24 cellular contexts compared by ENCODE assay signal in the genomic region with DNA sequence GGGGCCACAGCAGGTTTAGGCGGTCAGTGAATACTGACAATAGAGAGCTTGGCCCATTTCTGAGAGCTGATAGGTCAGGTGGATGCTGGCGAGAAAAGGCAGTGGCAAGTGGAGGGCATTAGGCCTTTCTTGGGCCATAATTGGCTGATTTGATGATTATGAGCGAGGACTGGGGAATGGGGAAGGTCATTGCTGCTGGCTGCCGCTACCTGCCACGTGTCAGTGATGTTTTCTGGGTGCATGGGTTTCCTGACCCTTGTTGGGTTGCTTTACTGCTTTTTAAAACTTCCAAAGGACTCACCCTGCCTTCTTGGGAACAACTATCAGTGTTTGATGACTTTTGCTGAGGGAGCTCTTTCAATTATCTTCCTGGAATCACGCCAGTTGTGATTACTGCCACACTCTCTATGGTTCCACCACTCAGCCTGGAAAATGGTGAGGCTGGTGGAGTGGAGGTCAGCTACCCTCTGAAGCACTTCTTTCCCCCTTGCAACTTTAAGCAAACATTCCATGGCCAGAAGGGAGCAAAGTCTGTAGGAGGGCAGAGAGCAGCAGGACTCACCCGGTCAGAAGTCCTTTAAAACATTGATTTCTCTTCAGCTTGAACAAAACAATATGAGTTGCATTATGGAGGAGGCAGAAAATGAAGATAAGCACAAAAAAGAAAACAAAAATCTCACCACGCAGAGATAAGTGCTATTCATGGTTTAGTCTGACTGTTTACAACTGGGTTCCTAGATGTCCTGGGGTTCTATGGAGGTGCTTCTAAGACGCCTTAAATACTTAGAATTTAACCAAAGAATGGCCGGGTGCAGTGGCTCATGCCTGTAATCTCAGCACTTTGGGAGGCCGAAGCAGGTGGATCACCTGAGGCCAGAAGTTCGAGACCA. TPM values are rescaled to one million over a fixed set of nuclear protein-coding genes. Genes with fewer than 3 reads are reported as not detected.
DNase-seq lines count a peak whose midpoint lies in the region; ATAC-seq, FAIRE-seq and TF ChIP-seq lines count a peak whose summit lies in the region.
"Had no signal": no experiment of that assay in that cellular context is flagged by ENCODE, and none has a peak within 500 bp of the region (broad histone marks: within the 10 kb centered on the region; RNA-seq: fewer than 3 reads in every experiment).

No MANE protein-coding gene starts in this region.

- H3K27me3 Mint-ChIP-seq in progenitor cell of endocrine pancreas: no peaks in the 10 kb centered on the region

- TF ChIP-seq RAD21 in H1 (IDR thresholded peaks at IDR 0.05 in 1 of 2, conservative IDR thresholded peaks at IDR 0.05 in 1 of 2; ENCODE audit: low read depth in 2 of 2, low read length in 2 of 2): no peak
- TF ChIP-seq RAD21 in liver (IDR thresholded peaks at IDR 0.05): peak; percentile 55 to 73

- H3K79me1 ChIP-seq in H1 (ENCODE audit: low read depth, low read length): no peaks in the 10 kb centered on the region

- H2AFZ ChIP-seq in H1 (ENCODE audit: low read length): peak overlapping the region; percentile 75; the same call in 1 of the 2 replicates

- H3K36me3 ChIP-seq in H1 (ENCODE audit: control insufficient read depth in 2 of 4, insufficient read depth in 4 of 4, low read length in 3 of 4) (no peaks in the 10 kb centered on the region), liver (ENCODE audit: control insufficient read depth in 4 of 4, insufficient read depth in 3 of 4, low read depth in 1 of 4, low read length in 3 of 4) (no peaks in the 10 kb centered on the region), colonic mucosa (no peaks in the 10 kb centered on the region)
- H3K36me3 ChIP-seq: Peyer's patch had no signal

- H3K9me3 Mint-ChIP-seq in progenitor cell of endocrine pancreas (ENCODE audit: low read depth): no peaks in the 10 kb centered on the region
- H3K9me3 Mint-ChIP-seq: HFFc6 had no signal

- no peak for TF ChIP-seq POLR2A in H1 (IDR thresholded peaks at IDR 0.05; ENCODE audit: control extremely low read depth in 1 of 2, low read depth in 2 of 2, low read length in 2 of 2)

- H3K4me2 ChIP-seq in H1 (ENCODE audit: insufficient read depth in 1 of 2, low read depth in 2 of 2, low read length in 2 of 2): no peak overlapping the region

- H3K27ac Mint-ChIP-seq in progenitor cell of endocrine pancreas: peak overlapping the region; percentile 92
- H3K27ac Mint-ChIP-seq: HFFc6 had no signal

- H3K14ac ChIP-seq in H1 (ENCODE audit: insufficient read length): no peak overlapping the region

- H3K23me2 ChIP-seq in H1 (ENCODE audit: low read depth, low read length): no peaks in the 10 kb centered on the region

- peaks cover 21% of the 10 kb centered on the region for H3K4me1 Mint-ChIP-seq in progenitor cell of endocrine pancreas (ENCODE audit: low read depth)

- CTCF ChIA-PET in H1 (lab: Charles Lee; ENCODE audit: partially characterized antibody): interaction anchor here (0.7 to 3.6 kb wide), 10 partner anchors 9 to 264 kb away, joined by 3 to 17 read pairs (median 4); a partner anchor contains a TSS

- H3K27ac ChIP-seq in H1 (ENCODE audit: low read depth, low read length): no peak overlapping the region
- H3K27ac ChIP-seq in liver (ENCODE audit: low read depth in 1 of 2, low read length in 2 of 2): peak overlapping the region; percentile 56 to 64
- no peak overlapping the region for H3K27ac ChIP-seq in colonic mucosa
- H3K27ac ChIP-seq: Peyer's patch had no signal

- H3K27me3 ChIP-seq in H1 (replicated peaks in 1 of 4; ENCODE audit: control insufficient read depth in 3 of 4, extremely low read depth in 1 of 4, insufficient read depth in 3 of 4, low read length in 3 of 4): no peaks in the 10 kb centered on the region
- H3K27me3 ChIP-seq in liver (ENCODE audit: control insufficient read depth in 4 of 4, insufficient read depth in 4 of 4, low read length in 3 of 4): no peaks in the 10 kb centered on the region
- H3K27me3 ChIP-seq in colonic mucosa: no peaks in the 10 kb centered on the region
- H3K27me3 ChIP-seq: Peyer's patch had no signal

- H3K23ac ChIP-seq in H1 (ENCODE audit: insufficient read length): no peak overlapping the region

- TF ChIP-seq CTCF in H1 (IDR thresholded peaks at IDR 0.05; ENCODE audit: control extremely low read depth in 1 of 3, insufficient read depth in 1 of 3, low read depth in 1 of 3, low read length in 3 of 3) (no peak), liver (IDR thresholded peaks at IDR 0.05; ENCODE audit: low read depth, low read length, missing input control) (peak; percentile 2), progenitor cell of endocrine pancreas (IDR thresholded peaks at IDR 0.05; ENCODE audit: unreplicated experiment) (no peak), colonic mucosa (IDR thresholded peaks at IDR 0.05) (no peak), GM13977 (IDR thresholded peaks at IDR 0.05; ENCODE audit: extremely low read depth, insufficient read depth, missing control alignments) (no peak)

- no peaks in the 10 kb centered on the region for H3K79me2 ChIP-seq in H1 (ENCODE audit: control insufficient read depth in 1 of 2, insufficient read depth in 2 of 2, low read length in 2 of 2)

- no peak overlapping the region for H2BK20ac ChIP-seq in H1 (ENCODE audit: low read length)

- H2BK15ac ChIP-seq in H1 (ENCODE audit: low read length): no peak overlapping the region

- DNase-seq in HuH-7 (ENCODE audit: low spot score): peak; percentile 52
- DNase-seq in H1 (ENCODE audit: low read depth in 1 of 2, low spot score in 2 of 2): no peak
- no peak for DNase-seq in progenitor cell of endocrine pancreas (ENCODE audit: low spot score, unreplicated experiment)
- no peak for DNase-seq in colonic mucosa
- DNase-seq in GM13977 (ENCODE audit: low spot score): no peak
- DNase-seq: AML-193; COR-L47; DMS153; GF-D8; HFFc6; NCI-H1417; NCI-H187; NCI-H2107; NCI-H526; NK-92 treated with Interleukin-12 subunit alpha and Interleukin-12 subunit beta, amount 100 ng/mL, for 24 hours; Peyer's patch; SW 1271; T-helper 2 cell had no signal

- H3K9me3 ChIP-seq in H1 (ENCODE audit: insufficient read depth in 2 of 2, low read depth in 1 of 2, low read length in 1 of 2): no peaks in the 10 kb centered on the region
- no peaks in the 10 kb centered on the region for H3K9me3 ChIP-seq in liver (ENCODE audit: control insufficient read depth in 4 of 4, low read length in 3 of 4)
- no peaks in the 10 kb centered on the region for H3K9me3 ChIP-seq in colonic mucosa
- H3K9me3 ChIP-seq: Peyer's patch had no signal

- no peak overlapping the region for H4K91ac ChIP-seq in H1 (replicated peaks; ENCODE audit: insufficient read length, low read length)

- ATAC-seq in GM19023 (IDR thresholded peaks at IDR 0.05; ENCODE audit: unreplicated experiment): no peak
- ATAC-seq: K562, Right ventricle myocardium inferior had no signal

- no peak overlapping the region for H2BK5ac ChIP-seq in H1 (ENCODE audit: low read depth, low read length)

- H4K8ac ChIP-seq in H1 (ENCODE audit: extremely low read depth, insufficient read depth, low read length): no peak overlapping the region

- intact Hi-C loops in colonic mucosa (cut with DNase I): no loop called here

- no peak overlapping the region for H3K4ac ChIP-seq in H1 (replicated peaks; ENCODE audit: insufficient read length, low read depth, low read length)

- H3K56ac ChIP-seq in H1 (replicated peaks; ENCODE audit: insufficient read length, low read depth, low read length): no peak overlapping the region

- no peaks in the 10 kb centered on the region for H4K20me1 ChIP-seq in H1 (replicated peaks in 1 of 2; ENCODE audit: control insufficient read depth in 1 of 2, insufficient read depth in 2 of 2, low read length in 2 of 2)

- H2BK12ac ChIP-seq in H1 (ENCODE audit: low read depth, low read length): no peak overlapping the region

- no peak for TF ChIP-seq EP300 in H1 (IDR thresholded peaks at IDR 0.05; ENCODE audit: borderline replicate concordance in 1 of 2, low read depth in 2 of 2, low read length in 2 of 2)

- H3K36me3 Mint-ChIP-seq in progenitor cell of endocrine pancreas (ENCODE audit: insufficient read depth): no peaks in the 10 kb centered on the region

- POLR2A ChIA-PET in H1 (lab: Charles Lee; ENCODE audit: partially characterized antibody): no interaction called here

- 88% methylated on average over 12 of the region's 12 CpGs; no CpG with 5 or more reads in 1 of the 2 experiments for WGBS in H1 (ENCODE audit: extremely low coverage in 1 of 2, insufficient coverage in 1 of 2, insufficient read length in 1 of 2, insufficient replicate concordance in 2 of 2, low coverage in 1 of 2, low lambda C conversion rate in 2 of 2, missing lambda C conversion rate in 1 of 2), 2 experiments
- WGBS in liver: 47% methylated on average over 12 of the region's 12 CpGs

- no peak overlapping the region for H3K9ac ChIP-seq in H1 (replicated peaks in 1 of 4; ENCODE audit: extremely low read depth in 1 of 4, low read depth in 3 of 4, low read length in 3 of 4)
- no peak overlapping the region for H3K9ac ChIP-seq in liver (ENCODE audit: low read depth in 1 of 2, low read length in 2 of 2)
- H3K9ac ChIP-seq in colonic mucosa (ENCODE audit: low read depth in 2 of 2, low read length in 2 of 2): no peak overlapping the region

- no peak overlapping the region for H2BK120ac ChIP-seq in H1 (replicated peaks; ENCODE audit: low read depth, low read length)

- FAIRE-seq in H1 (lab: Jason Lieb, UNC): no peak
- FAIRE-seq: H54, K562 had no signal

- H4K5ac ChIP-seq in H1 (ENCODE audit: insufficient read length, low read depth, low read length): no peak overlapping the region

- no peak overlapping the region for H3K4me3 ChIP-seq in H1 (ENCODE audit: extremely low read depth in 1 of 4, insufficient read depth in 2 of 4, low read depth in 3 of 4, low read length in 4 of 4)
- H3K4me3 ChIP-seq in liver (ENCODE audit: low read depth in 1 of 3, low read length in 3 of 3): no peak overlapping the region
- H3K4me3 ChIP-seq in colonic mucosa: no peak overlapping the region
- H3K4me3 ChIP-seq: K562, Peyer's patch had no signal

- in situ Hi-C loops in GM13977 (cut with MboI; ENCODE audit: low pct_unique_long_range_greater_than_20kb, low sequenced_read_pairs, unreplicated experiment): no loop called here

- H3K4me1 ChIP-seq in H1 (replicated peaks in 1 of 4; ENCODE audit: control insufficient read depth in 3 of 4, insufficient read depth in 4 of 4, low read length in 3 of 4) (no peaks in the 10 kb centered on the region), liver (ENCODE audit: control insufficient read depth in 4 of 4, insufficient read depth in 4 of 4, low read length in 3 of 4) (peaks cover 11 to 28% (median 17%) of the 10 kb centered on the region in 4 donors), colonic mucosa (no peaks in the 10 kb centered on the region)
- H3K4me1 ChIP-seq: Peyer's patch had no signal

- H3K4me3 Mint-ChIP-seq in progenitor cell of endocrine pancreas (ENCODE audit: low read depth): peak overlapping the region; percentile 36
- H3K4me3 Mint-ChIP-seq: HFFc6 had no signal

- H3K18ac ChIP-seq in H1 (ENCODE audit: extremely low read depth, low read length): no peak overlapping the region

- no peak overlapping the region for H2AK5ac ChIP-seq in H1 (ENCODE audit: low read depth, low read length)

RNA-seq across cellular contexts. Expression of a gene that starts 12.1 kb away (rescaled TPM):
- not detected in 2 replicates for total RNA-seq in H1 (2021; fragmentation: NEBNext Ultra II Directional; extraction: Animal tissue kit (Norgen Biotek cat#: 25700))
- polyA plus RNA-seq in H1 (2011; rRNA removed) (not detected in 2 replicates), liver (10 to 100 TPM; 52.2 to 68.5 TPM)
- polyA plus RNA-seq in H1 (2011; cell fraction: cytosol; rRNA removed): not detected
- polyA plus RNA-seq in H1 (2011; cell fraction: nucleus; rRNA removed): not detected
- polyA plus RNA-seq in H1 (2012, experiment 1 of 2): not detected in 4 replicates
- not detected for polyA plus RNA-seq in H1 (2012, experiment 2 of 2)
- polyA plus RNA-seq in H1 (2013, experiment 1 of 2): 0.06 TPM
- polyA plus RNA-seq in H1 (2013, experiment 2 of 2): not detected
- not detected in 2 replicates for polyA minus RNA-seq in H1 (2011; rRNA and poly(A)+ RNA removed)
- not detected for polyA minus RNA-seq in H1 (2011; cell fraction: cytosol; rRNA and poly(A)+ RNA removed)
- not detected for polyA minus RNA-seq in H1 (2011; cell fraction: nucleus; rRNA and poly(A)+ RNA removed)
- total RNA-seq in liver (10 to 100 TPM in 1 of 2 donors, 1 to 10 TPM in 1; 1.1 to 77.3 TPM), progenitor cell of endocrine pancreas (not detected in 2 replicates), colonic mucosa (not detected)
- total RNA-seq: Daoy, HFFc6, K562, Peyer's patch, Right ventricle myocardium inferior had no signal
- polyA plus RNA-seq: K562 had no signal

RNA-seq across cellular contexts. Expression of a gene that starts 42.2 kb away (rescaled TPM):
- 226 and 238 TPM in 2 replicates for total RNA-seq in H1 (2021; fragmentation: NEBNext Ultra II Directional; extraction: Animal tissue kit (Norgen Biotek cat#: 25700))
- polyA plus RNA-seq in H1 (2011; rRNA removed) (101 and 114 TPM in 2 replicates), liver (100 to 1,000 TPM in 1 of 2 donors, 10 to 100 TPM in 1; 89.7 to 205 TPM)
- polyA plus RNA-seq in H1 (2011; cell fraction: cytosol; rRNA removed): 369 TPM
- polyA plus RNA-seq in H1 (2011; cell fraction: nucleus; rRNA removed): 200 TPM
- polyA plus RNA-seq in H1 (2012, experiment 1 of 2): 380 to 494 TPM (median 401 TPM) in 4 replicates
- polyA plus RNA-seq in H1 (2012, experiment 2 of 2): 62.0 TPM
- polyA plus RNA-seq in H1 (2013, experiment 1 of 2): 219 TPM
- polyA plus RNA-seq in H1 (2013, experiment 2 of 2): 196 TPM
- 82.9 and 96.4 TPM in 2 replicates for polyA minus RNA-seq in H1 (2011; rRNA and poly(A)+ RNA removed)
- polyA minus RNA-seq in H1 (2011; cell fraction: cytosol; rRNA and poly(A)+ RNA removed): 118 TPM
- 225 TPM for polyA minus RNA-seq in H1 (2011; cell fraction: nucleus; rRNA and poly(A)+ RNA removed)
- total RNA-seq in liver (100 to 1,000 TPM in 1 of 2 donors, 10 to 100 TPM in 1; 74.4 to 254 TPM), progenitor cell of endocrine pancreas (379 and 402 TPM in 2 replicates), colonic mucosa (100 to 1,000 TPM; 198 to 206 TPM)

Comparison
In these comparisons a context has a peak if more than half of its experiments do, and no peak if none do; other contexts are left out.
1. H3K27ac ChIP-seq: peak in liver (2 of 2); none in H1 (single experiment) and colonic mucosa (single experiment).